ENCODE assay signal across 11 cellular contexts in the genomic region with DNA sequence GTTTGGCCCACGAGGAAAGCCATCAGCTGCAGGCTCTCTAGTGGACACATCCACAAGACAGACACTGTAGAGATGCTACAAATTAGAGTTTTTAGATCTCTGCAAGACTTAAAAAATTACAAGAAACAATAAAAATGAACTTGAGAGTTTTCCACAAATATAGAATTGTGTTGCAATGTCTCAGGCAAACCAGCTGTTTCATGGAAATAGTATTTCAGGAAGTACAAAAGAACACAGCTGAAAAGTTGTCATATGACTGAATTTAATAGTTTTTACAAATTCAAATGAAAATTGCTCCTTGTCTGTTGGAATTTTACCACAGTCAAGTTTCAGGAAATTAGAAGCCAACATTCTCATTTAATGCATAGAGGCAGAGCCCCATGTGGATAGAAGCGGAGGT.
"Had no signal": no experiment of that assay in that cellular context is flagged by ENCODE, and none has a peak within 500 bp of the region (broad histone marks: within the 10 kb centered on the region; RNA-seq: fewer than 3 reads in every experiment).

No MANE protein-coding gene starts in this region.

- H3K4me1 ChIP-seq: foreskin keratinocyte had no signal

- H3K27ac ChIP-seq: foreskin keratinocyte had no signal

- H3K4me3 ChIP-seq: coronary artery had no signal

- H3K27me3 ChIP-seq: foreskin keratinocyte had no signal

- ATAC-seq: activated naive CD8-positive, alpha-beta T cell treated with anti-CD3 and anti-CD28 coated beads, Interleukin-2, amount 50 U/mL, for 24 hours; foreskin keratinocyte; left lobe of liver had no signal

- DNase-seq: activated B cell treated with CpG ODN at 0.5 μM for 24 hours; activated CD4-positive, alpha-beta T cell treated with anti-CD3 and anti-CD28 coated beads, Interleukin-2, amount 10 ng/mL, durations not matched to agents 24 days and 14 days; activated naive CD4-positive, alpha-beta T cell treated with Interleukin-2 at 50 U/mL for 16 hours; activated naive CD8-positive, alpha-beta T cell treated with anti-CD3 and anti-CD28 coated beads, Interleukin-2, amount 50 U/mL, for 24 hours; caudate nucleus; effector CD8-positive, alpha-beta T cell; foreskin keratinocyte; head of caudate nucleus; mesendoderm had no signal
